In genomic region chr6:115159733-115160132, GRCh38 we compare ENCODE assay signal across 1 cellular context.
TF ChIP-seq lines count a peak whose summit lies in the region.

No MANE protein-coding gene starts in this region.

TF ChIP-seq in K562, 482 proteins besides CTCF, POLR2A, EP300 and RAD21 (continued from another document):
- TF ChIP-seq PTTG1 (tag; IDR thresholded peaks at IDR 0.05; ENCODE audit: low read depth) (no peak), ZNF316 (IDR thresholded peaks at IDR 0.05) (peak; percentile 78)
